In the genomic region with DNA sequence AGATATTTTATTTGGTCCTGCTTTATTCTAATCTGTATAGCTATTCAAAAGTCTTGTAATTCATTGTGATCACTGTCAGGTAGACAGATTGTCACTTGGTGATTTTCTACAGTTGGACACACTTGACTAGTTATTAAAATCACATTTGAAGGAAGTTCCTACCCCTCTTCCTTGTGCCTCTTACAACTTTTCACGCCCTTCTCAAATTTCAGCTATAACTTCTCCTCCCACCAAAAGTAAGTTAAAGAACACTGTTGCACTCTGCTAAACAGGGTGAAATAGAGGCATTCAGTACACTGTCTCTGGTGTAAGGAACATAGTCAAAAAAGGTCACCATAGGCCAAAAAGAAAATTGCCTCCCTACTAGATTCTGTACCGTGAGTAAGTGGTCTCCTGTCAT, we compare ENCODE assay signal across 16 cellular contexts.
"Had no signal": no experiment of that assay in that cellular context is flagged by ENCODE, and none has a peak within 500 bp of the region (broad histone marks: within the 10 kb centered on the region; RNA-seq: fewer than 3 reads in every experiment).

No MANE protein-coding gene starts in this region.

- H3K36me3 ChIP-seq: thyroid gland had no signal

- H3K27me3 ChIP-seq: body of pancreas, thyroid gland had no signal

- H3K4me3 Mint-ChIP-seq: activated CD8-positive, alpha-beta memory T cell treated with anti-CD3 and anti-CD28 coated beads, Interleukin-2, amount 10 ng/mL, durations not matched to agents 7 days and 5 days; activated T-cell treated with anti-CD3 and anti-CD28 coated beads, Interleukin-2, amount 50 U/mL, for 24 hours; naive thymus-derived CD8-positive, alpha-beta T cell; T-helper 2 cell treated with Interferon-gamma antibody and Interleukin-4, amounts not matched to agents 5 μg/mL and 100 μg/mL, for 36 hours had no signal

- H3K27ac Mint-ChIP-seq: activated CD8-positive, alpha-beta memory T cell treated with anti-CD3 and anti-CD28 coated beads, Interleukin-2, amount 10 ng/mL, durations not matched to agents 7 days and 5 days; activated naive CD4-positive, alpha-beta T cell treated with anti-CD3 and anti-CD28 coated beads, Interleukin-2, amount 50 U/mL, for 72 hours; activated T-cell treated with anti-CD3 and anti-CD28 coated beads, Interleukin-2, amount 50 U/mL, for 24 hours; T-helper 2 cell treated with Interferon-gamma antibody and Interleukin-4, amounts not matched to agents 5 μg/mL and 100 μg/mL, for 36 hours had no signal

- H3K36me3 Mint-ChIP-seq: activated naive CD4-positive, alpha-beta T cell treated with anti-CD3 and anti-CD28 coated beads, Interleukin-2, amount 50 U/mL, for 72 hours had no signal

- ATAC-seq: activated CD8-positive, alpha-beta memory T cell treated with anti-CD3 and anti-CD28 coated beads, Interleukin-2, amount 10 ng/mL, durations not matched to agents 7 days and 5 days; activated naive CD4-positive, alpha-beta T cell treated with anti-CD3 and anti-CD28 coated beads, Interleukin-2, amount 50 U/mL, for 72 hours; body of pancreas; left cardiac atrium; naive thymus-derived CD8-positive, alpha-beta T cell had no signal

- DNase-seq: activated CD4-positive, alpha-beta T cell treated with anti-CD3 and anti-CD28 coated beads, Interleukin-2, amount 50 U/mL, for 48 hours; activated CD4-positive, CD25-positive, alpha-beta regulatory T cell treated with anti-CD3 and anti-CD28 coated beads, Interleukin-2, amount 50 U/mL, for 72 hours; activated CD8-positive, alpha-beta memory T cell treated with anti-CD3 and anti-CD28 coated beads, Interleukin-2, amount 10 ng/mL, durations not matched to agents 7 days and 5 days; activated effector memory CD4-positive, alpha-beta T cell treated with anti-CD3 and anti-CD28 coated beads, Interleukin-2, amount 50 U/mL, for 16 hours; activated T-cell treated with anti-CD3 and anti-CD28 coated beads, Interleukin-2, amount 50 U/mL, for 24 hours; amniotic stem cell; body of pancreas; cerebellar nuclear complex; dermis blood vessel endothelial cell; left cardiac atrium; naive thymus-derived CD8-positive, alpha-beta T cell; small intestine; thyroid gland had no signal

- H3K9me3 Mint-ChIP-seq: activated naive CD4-positive, alpha-beta T cell treated with anti-CD3 and anti-CD28 coated beads, Interleukin-2, amount 50 U/mL, for 72 hours; activated T-cell treated with anti-CD3 and anti-CD28 coated beads, Interleukin-2, amount 50 U/mL, for 24 hours; naive thymus-derived CD8-positive, alpha-beta T cell; T-helper 2 cell treated with Interferon-gamma antibody and Interleukin-4, amounts not matched to agents 5 μg/mL and 100 μg/mL, for 36 hours had no signal

- H3K27ac ChIP-seq: body of pancreas, thyroid gland had no signal

- H3K9me3 ChIP-seq: body of pancreas, thyroid gland had no signal

- H3K27me3 Mint-ChIP-seq: activated CD8-positive, alpha-beta memory T cell treated with anti-CD3 and anti-CD28 coated beads, Interleukin-2, amount 10 ng/mL, durations not matched to agents 7 days and 5 days; activated T-cell treated with anti-CD3 and anti-CD28 coated beads, Interleukin-2, amount 50 U/mL, for 24 hours; naive thymus-derived CD8-positive, alpha-beta T cell had no signal

- H3K4me3 ChIP-seq: body of pancreas, lung, thyroid gland had no signal
